25 cellular contexts compared by ENCODE assay signal in genomic region chr20:60102665-60103210, GRCh38.
DNase-seq lines count a peak whose midpoint lies in the region; ATAC-seq, FAIRE-seq and TF ChIP-seq lines count a peak whose summit lies in the region.
"Had no signal": no experiment of that assay in that cellular context is flagged by ENCODE, and none has a peak within 500 bp of the region (broad histone marks: within the 10 kb centered on the region; RNA-seq: fewer than 3 reads in every experiment).

No MANE protein-coding gene starts in this region.

- CTCF ChIA-PET in HEK293 (lab: Yijun Ruan, JAX) = no interaction called here

- H3K27me3 ChIP-seq in pancreas = no peaks in the 10 kb centered on the region
- H3K27me3 ChIP-seq: BE2C, upper lobe of left lung had no signal

- H3K4me1 ChIP-seq in HEK293 (ENCODE audit: control insufficient read depth, insufficient read depth, low read length) (no peaks in the 10 kb centered on the region), mucosa of descending colon (ENCODE audit: low read depth) (no peaks in the 10 kb centered on the region), pancreas (no peaks in the 10 kb centered on the region)
- H3K4me1 ChIP-seq: BE2C had no signal

- H3K36me3 ChIP-seq in HEK293 (ENCODE audit: control insufficient read depth in 2 of 2, insufficient read depth in 1 of 2, low read length in 2 of 2) = no peaks in the 10 kb centered on the region
- H3K36me3 ChIP-seq in mucosa of descending colon (ENCODE audit: low read depth) = no peaks in the 10 kb centered on the region
- H3K36me3 ChIP-seq in pancreas = no peaks in the 10 kb centered on the region
- H3K36me3 ChIP-seq: BE2C, heart left ventricle, upper lobe of left lung had no signal

- peak; percentile 8 for DNase-seq in NCI-H2171 treated with DMSO at 0.1 percent for 48 hours (lab: John Stamatoyannopoulos, UW)
- DNase-seq in NCI-H2171 (lab: John Stamatoyannopoulos, UW) = no peak
- DNase-seq in NCI-H69 (lab: John Stamatoyannopoulos, UW) = peak; percentile 1
- peak in 1 of 3 donors; percentile 4 for DNase-seq in mucosa of descending colon
- DNase-seq in pancreas = no peak
- no peak for DNase-seq in AG20443 (ENCODE audit: low spot score)
- DNase-seq: activated CD4-positive, alpha-beta T cell treated with anti-CD3 and anti-CD28 coated beads, Interleukin-2, amount 50 U/mL, for 48 hours; activated CD4-positive, CD25-positive, alpha-beta regulatory T cell; activated CD8-positive, alpha-beta memory T cell treated with anti-CD3 and anti-CD28 coated beads, Interleukin-2, amount 50 U/mL, for 48 hours; BE2C; COR-L47; effector memory CD8-positive, alpha-beta T cell; foreskin fibroblast; heart left ventricle; left cardiac atrium; NCI-H1048; psoas muscle; stimulated activated CD8-positive, alpha-beta memory T cell treated with anti-CD3 and anti-CD28 coated beads, Interleukin-4, amount 100 ng/mL, for 48 hours; T-helper 9 cell had no signal

- TF ChIP-seq CTCF in HEK293 (tag by site-specific recombination; IDR thresholded peaks at IDR 0.05) (no peak), mucosa of descending colon (IDR thresholded peaks at IDR 0.05) (no peak), pancreas (IDR thresholded peaks at IDR 0.05) (no peak)

- no peak for TF ChIP-seq POLR2A in GM18505 (IDR thresholded peaks at IDR 0.05; ENCODE audit: borderline replicate concordance, extremely low read depth, insufficient read depth, insufficient read length)

- no peak for FAIRE-seq in pancreas (lab: Jason Lieb, UNC)

- no peak overlapping the region for H3K27ac ChIP-seq in HEK293 (ENCODE audit: extremely low read depth, low read depth, low read length)
- H3K27ac ChIP-seq in pancreas = no peak overlapping the region
- H3K27ac ChIP-seq: coronary artery, heart left ventricle, KMS-11, psoas muscle had no signal

- H3K4me3 ChIP-seq in HEK293 (ENCODE audit: low read depth, low read length) (no peak overlapping the region), mucosa of descending colon (no peak overlapping the region), pancreas (no peak overlapping the region)
- H3K4me3 ChIP-seq: coronary artery, heart left ventricle, psoas muscle, upper lobe of left lung had no signal

- 81 to 88% methylated on average over 4 of the region's 4 CpGs for WGBS in pancreas, 2 donors

- no peaks in the 10 kb centered on the region; the same call in 1 of the 2 replicates for H3K9me3 ChIP-seq in HEK293 (ENCODE audit: control insufficient read depth, insufficient read depth, low read depth, low read length)
- H3K9me3 ChIP-seq in mucosa of descending colon = no peaks in the 10 kb centered on the region
- no peaks in the 10 kb centered on the region for H3K9me3 ChIP-seq in pancreas
- H3K9me3 ChIP-seq: BE2C, psoas muscle, upper lobe of left lung had no signal

- POLR2A ChIA-PET in HEK293 (lab: Yijun Ruan, JAX) = no interaction called here

- intact Hi-C loops in mucosa of descending colon (cut with DNase I, micrococcal nuclease) = no loop called here
- intact Hi-C loops in pancreas (cut with DNase I) = no loop called here

- ATAC-seq in mucosa of descending colon = peak; percentile 51
- no peak for ATAC-seq in GM18505 (IDR thresholded peaks at IDR 0.05; ENCODE audit: unreplicated experiment)
- ATAC-seq in pancreas = no peak
- ATAC-seq: activated T-helper 17 cell treated with anti-CD3 and anti-CD28 coated beads, Interleukin-2, amount 50 U/mL, for 72 hours; effector memory CD8-positive, alpha-beta T cell; heart left ventricle; left cardiac atrium had no signal

TF ChIP-seq in HEK293, 187 proteins besides CTCF, POLR2A, EP300 and RAD21:
- TF ChIP-seq ZFHX2 (tag by site-specific recombination; conservative IDR thresholded peaks at IDR 0.05) (no peak), ZNF140 (tag by site-specific recombination; IDR thresholded peaks at IDR 0.05) (no peak), ZNF571 (tag by site-specific recombination; IDR thresholded peaks at IDR 0.05) (no peak), IKZF3 (tag by site-specific recombination; IDR thresholded peaks at IDR 0.05) (no peak), ZNF350 (tag by site-specific recombination; IDR thresholded peaks at IDR 0.05) (no peak), ZNF26 (tag by site-specific recombination; IDR thresholded peaks at IDR 0.05) (no peak), ZNF426 (tag by site-specific recombination; IDR thresholded peaks at IDR 0.05) (no peak), KLF10 (tag by site-specific recombination; IDR thresholded peaks at IDR 0.05) (peak; percentile 69), ZNF629 (tag by site-specific recombination; IDR thresholded peaks at IDR 0.05) (no peak), KLF7 (tag by site-specific recombination; IDR thresholded peaks at IDR 0.05; ENCODE audit: borderline replicate concordance) (0 out of 2 replicates have a peak, but pooled peaks have one; percentile 86), KLF9 (tag by site-specific recombination; IDR thresholded peaks at IDR 0.05; ENCODE audit: low read depth) (peak; percentile 83), ZNF561 (tag by site-specific recombination; IDR thresholded peaks at IDR 0.05; ENCODE audit: borderline replicate concordance) (0 out of 2 replicates have a peak, but pooled peaks have one; percentile 36), GLI2 (tag by site-specific recombination; IDR thresholded peaks at IDR 0.05; ENCODE audit: borderline replicate concordance, low read depth) (no peak), KLF1 (tag by site-specific recombination; IDR thresholded peaks at IDR 0.05) (peak; percentile 62), SETDB1 (IDR thresholded peaks at IDR 0.05; ENCODE audit: insufficient read length, low read length) (peak; percentile 48), ZNF501 (tag by site-specific recombination; IDR thresholded peaks at IDR 0.05) (no peak), KLF16 (tag by site-specific recombination; IDR thresholded peaks at IDR 0.05) (peak; percentile 87; the same call in 1 of the 2 replicates)
- TF ChIP-seq, protein P1, sequence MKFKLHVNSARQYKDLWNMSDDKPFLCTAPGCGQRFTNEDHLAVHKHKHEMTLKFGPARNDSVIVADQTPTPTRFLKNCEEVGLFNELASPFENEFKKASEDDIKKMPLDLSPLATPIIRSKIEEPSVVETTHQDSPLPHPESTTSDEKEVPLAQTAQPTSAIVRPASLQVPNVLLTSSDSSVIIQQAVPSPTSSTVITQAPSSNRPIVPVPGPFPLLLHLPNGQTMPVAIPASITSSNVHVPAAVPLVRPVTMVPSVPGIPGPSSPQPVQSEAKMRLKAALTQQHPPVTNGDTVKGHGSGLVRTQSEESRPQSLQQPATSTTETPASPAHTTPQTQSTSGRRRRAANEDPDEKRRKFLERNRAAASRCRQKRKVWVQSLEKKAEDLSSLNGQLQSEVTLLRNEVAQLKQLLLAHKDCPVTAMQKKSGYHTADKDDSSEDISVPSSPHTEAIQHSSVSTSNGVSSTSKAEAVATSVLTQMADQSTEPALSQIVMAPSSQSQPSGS (tag by site-specific recombination; IDR thresholded peaks at IDR 0.05; ENCODE audit: low read depth) = no peak

Comparison
In these comparisons a context has a peak if more than half of its experiments do, and no peak if none do; other contexts are left out.
1. DNase-seq: peak in NCI-H2171 treated with DMSO at 0.1 percent for 48 hours (single experiment) and NCI-H69 (single experiment); none in NCI-H2171 (single experiment), pancreas (0 of 6) and AG20443 (single experiment).